20 cellular contexts compared by ENCODE assay signal in the genomic region with DNA sequence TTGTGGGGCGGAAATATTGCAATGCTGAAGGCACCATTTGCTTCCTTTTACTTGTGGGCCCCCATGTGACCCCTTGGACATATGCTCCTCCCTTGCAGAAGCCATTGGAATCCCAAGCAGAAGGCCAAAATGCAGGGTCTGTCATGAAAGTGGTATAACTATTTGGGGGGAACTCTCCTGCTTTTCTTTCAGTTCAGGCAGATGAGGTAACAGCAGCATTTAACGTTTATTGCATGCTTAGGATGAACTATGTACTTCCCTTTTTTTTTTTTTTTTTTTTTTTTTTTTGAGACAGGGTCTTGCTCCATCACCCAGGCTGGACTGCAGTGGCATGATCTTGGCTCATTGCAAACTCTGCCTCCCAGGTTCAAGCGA. TPM values are rescaled to one million over a fixed set of nuclear protein-coding genes. Genes with fewer than 3 reads are reported as not detected.
DNase-seq lines count a peak whose midpoint lies in the region; ATAC-seq and TF ChIP-seq lines count a peak whose summit lies in the region.
"Had no signal": no experiment of that assay in that cellular context is flagged by ENCODE, and none has a peak within 500 bp of the region (broad histone marks: within the 10 kb centered on the region; RNA-seq: fewer than 3 reads in every experiment).

No MANE protein-coding gene starts in this region.

- peak overlapping the region; percentile 82 for H2AFZ ChIP-seq in neural progenitor cell (replicated peaks)

- H3K27ac ChIP-seq in neural progenitor cell, result no peak overlapping the region
- H3K27ac ChIP-seq: A549, KMS-11, SK-N-MC had no signal

- no peak overlapping the region for H3K4me3 ChIP-seq in neural progenitor cell
- H3K4me3 ChIP-seq: A549, SK-N-MC had no signal

- no peaks in the 10 kb centered on the region for H3K79me2 ChIP-seq in neural progenitor cell (ENCODE audit: low read depth)

- H3K9me3 ChIP-seq in neural progenitor cell (ENCODE audit: low read depth), result no peaks in the 10 kb centered on the region
- H3K9me3 ChIP-seq: A549 had no signal

- H3K4me2 ChIP-seq in neural progenitor cell, result peak overlapping the region; percentile 23
- H3K4me2 ChIP-seq: A549, KMS-11 had no signal

- H3K27ac Mint-ChIP-seq in neural progenitor cell, result peak overlapping the region; percentile 47
- H3K27ac Mint-ChIP-seq: CD4-positive, CD25-positive, alpha-beta regulatory T cell; T-helper 1 cell treated with Interleukin-12 subunit alpha and Interleukin-12 subunit beta and Interleukin-4 antibody, amounts not matched to agents 30 μg/mL and 1 μg/mL, for 36 hours had no signal

- no peak overlapping the region for H3K4me3 Mint-ChIP-seq in neural progenitor cell
- no peak overlapping the region for H3K4me3 Mint-ChIP-seq in activated T-cell treated with anti-CD3 and anti-CD28 coated beads, Interleukin-2, amount 50 U/mL, for 4 hours
- H3K4me3 Mint-ChIP-seq: CD4-positive, CD25-positive, alpha-beta regulatory T cell; T-helper 1 cell treated with Interleukin-12 subunit alpha and Interleukin-12 subunit beta and Interleukin-4 antibody, amounts not matched to agents 30 μg/mL and 1 μg/mL, for 36 hours had no signal

- H3F3A ChIP-seq in neural progenitor cell (ENCODE audit: low read depth), result peaks cover 8% of the 10 kb centered on the region

- peaks cover 9% of the 10 kb centered on the region for H3K27me3 Mint-ChIP-seq in neural progenitor cell (ENCODE audit: insufficient read depth, low read depth)
- peaks cover 3% of the 10 kb centered on the region for H3K27me3 Mint-ChIP-seq in activated T-cell treated with anti-CD3 and anti-CD28 coated beads, Interleukin-2, amount 50 U/mL, for 4 hours (ENCODE audit: low read depth)

- H3K36me3 Mint-ChIP-seq in neural progenitor cell, result no peaks in the 10 kb centered on the region
- H3K36me3 Mint-ChIP-seq in activated T-cell treated with anti-CD3 and anti-CD28 coated beads, Interleukin-2, amount 50 U/mL, for 4 hours (ENCODE audit: insufficient read depth), result no peaks in the 10 kb centered on the region
- H3K36me3 Mint-ChIP-seq: CD4-positive, CD25-positive, alpha-beta regulatory T cell had no signal

- DNase-seq in GF-D8 (lab: John Stamatoyannopoulos, UW), result peak; percentile 68
- peak; percentile 74 for DNase-seq in MV-4-11 (lab: John Stamatoyannopoulos, UW)
- DNase-seq in SIG-M5 treated with dmso at 0.1 percent for 504 hours (lab: John Stamatoyannopoulos, UW; ENCODE audit: unreplicated experiment), result peak; percentile 76
- DNase-seq in neural progenitor cell (ENCODE audit: low spot score), result no peak
- DNase-seq in activated T-cell treated with anti-CD3 and anti-CD28 coated beads, Interleukin-2, amount 50 U/mL, for 4 hours, result no peak
- DNase-seq in NCI-H510A (lab: John Stamatoyannopoulos, UW), result no peak
- no peak for DNase-seq in NCI-H1694 (lab: John Stamatoyannopoulos, UW)
- no peak for DNase-seq in G401 (ENCODE audit: low spot score)
- DNase-seq: Calu3; CD4-positive, CD25-positive, alpha-beta regulatory T cell; GDM1; GOT3; MM.1S; NCI-H1436 treated with DMSO at 0.1 percent for 48 hours; NCI-H2081 treated with DMSO at 0.1 percent for 48 hours; NCI-H345 had no signal

- H3K9me3 Mint-ChIP-seq in neural progenitor cell, result peaks cover 5% of the 10 kb centered on the region
- H3K9me3 Mint-ChIP-seq in activated T-cell treated with anti-CD3 and anti-CD28 coated beads, Interleukin-2, amount 50 U/mL, for 4 hours, result no peaks in the 10 kb centered on the region
- H3K9me3 Mint-ChIP-seq: T-helper 1 cell treated with Interleukin-12 subunit alpha and Interleukin-12 subunit beta and Interleukin-4 antibody, amounts not matched to agents 30 μg/mL and 1 μg/mL, for 36 hours had no signal

- H3K4me1 Mint-ChIP-seq in neural progenitor cell, result peaks cover 33% of the 10 kb centered on the region
- H3K4me1 Mint-ChIP-seq in activated T-cell treated with anti-CD3 and anti-CD28 coated beads, Interleukin-2, amount 50 U/mL, for 4 hours (ENCODE audit: low read depth), result no peaks in the 10 kb centered on the region
- H3K4me1 Mint-ChIP-seq: CD4-positive, CD25-positive, alpha-beta regulatory T cell had no signal

- H3K36me3 ChIP-seq in neural progenitor cell, result no peaks in the 10 kb centered on the region

- H4K20me1 ChIP-seq in neural progenitor cell (ENCODE audit: low read depth), result no peaks in the 10 kb centered on the region

- ATAC-seq in activated T-cell treated with anti-CD3 and anti-CD28 coated beads, Interleukin-2, amount 50 U/mL, for 4 hours, result no peak

- H3K27me3 ChIP-seq in neural progenitor cell, result peaks cover 46% of the 10 kb centered on the region

- in situ Hi-C loops in G401 (cut with HindIII; ENCODE audit: low sequenced_read_pairs), result no loop called here

- no peak for TF ChIP-seq CTCF in neural progenitor cell (IDR thresholded peaks at IDR 0.05)

- H3K9ac ChIP-seq in neural progenitor cell, result no peak overlapping the region
- H3K9ac ChIP-seq: KMS-11 had no signal

- peaks cover 28% of the 10 kb centered on the region for H3K4me1 ChIP-seq in neural progenitor cell
- H3K4me1 ChIP-seq: A549 had no signal

RNA-seq across cellular contexts. Expression of gene FOXI1, which starts 7.8 kb away (rescaled TPM):
- total RNA-seq in neural progenitor cell (ENCODE audit: low replicate concordance), result 0.09 TPM in 1 of 2 replicates, not detected in the other
- not detected for total RNA-seq in activated T-cell treated with anti-CD3 and anti-CD28 coated beads, Interleukin-2, amount 50 U/mL, for 4 hours
- total RNA-seq in G401 (2014; rRNA removed; shearing (Covaris generic)), result not detected in 2 replicates
- total RNA-seq: Calu3; CD4-positive, CD25-positive, alpha-beta regulatory T cell had no signal

Comparison
In these comparisons a context has a peak if more than half of its experiments do, and no peak if none do; other contexts are left out.
1. DNase-seq: peak in GF-D8 (single experiment), MV-4-11 (single experiment) and SIG-M5 treated with dmso at 0.1 percent for 504 hours (single experiment); none in neural progenitor cell (single experiment), activated T-cell treated with anti-CD3 and anti-CD28 coated beads, Interleukin-2, amount 50 U/mL, for 4 hours (single experiment), NCI-H510A (single experiment), NCI-H1694 (single experiment) and G401 (single experiment).